23 cellular contexts compared by ENCODE assay signal in genomic region chr3:95627697-95628096, GRCh38.
DNase-seq lines count a peak whose midpoint lies in the region; ATAC-seq, FAIRE-seq and TF ChIP-seq lines count a peak whose summit lies in the region.
"Had no signal": no experiment of that assay in that cellular context is flagged by ENCODE, and none has a peak within 500 bp of the region (broad histone marks: within the 10 kb centered on the region; RNA-seq: fewer than 3 reads in every experiment).

No MANE protein-coding gene starts in this region.

- TF ChIP-seq CTCF in GM23338 (conservative IDR thresholded peaks at IDR 0.05; ENCODE audit: low read depth in 2 of 2) (no peak), SU-DHL-6 (IDR thresholded peaks at IDR 0.05; ENCODE audit: insufficient read depth, low read length, poor library complexity, severe bottlenecking) (no peak), D721Med (IDR thresholded peaks at IDR 0.05; ENCODE audit: insufficient read depth, missing control alignments) (no peak)

- H3K4me3 Mint-ChIP-seq in GM23338: no peak overlapping the region
- H3K4me3 Mint-ChIP-seq: CD4-positive, alpha-beta T cell had no signal

- H3F3A ChIP-seq in GM23338 (replicated peaks; ENCODE audit: low read depth) (no peaks in the 10 kb centered on the region), SU-DHL-6 (ENCODE audit: insufficient read depth) (no peaks in the 10 kb centered on the region)

- H3K9me2 ChIP-seq in GM23338 (ENCODE audit: insufficient read depth) (no peaks in the 10 kb centered on the region), SU-DHL-6 (replicated peaks; ENCODE audit: insufficient read depth, low read length) (no peaks in the 10 kb centered on the region)

- H3K4me2 ChIP-seq in GM23338: no peak overlapping the region
- H3K4me2 ChIP-seq in SU-DHL-6 (ENCODE audit: low read depth, low read length, poor library complexity, severe bottlenecking): no peak overlapping the region
- peak overlapping the region; percentile 22 for H3K4me2 ChIP-seq in mesenchymal stem cell (ENCODE audit: low read length, poor library complexity, severe bottlenecking)
- H3K4me2 ChIP-seq: A549; BLaER1 treated with 17β-estradiol and CSF1 and Interleukin-3, amounts not matched to agents 10 nM and 100 nM had no signal

- H2BK5ac ChIP-seq in mesenchymal stem cell (ENCODE audit: low read depth, low read length, poor library complexity, severe bottlenecking): no peak overlapping the region

- H3K9ac ChIP-seq in SU-DHL-6 (ENCODE audit: low read length): no peak overlapping the region
- H3K9ac ChIP-seq in mesenchymal stem cell (ENCODE audit: low read length): no peak overlapping the region
- H3K9ac ChIP-seq: BLaER1 treated with 17β-estradiol and CSF1 and Interleukin-3, amounts not matched to agents 10 nM and 100 nM had no signal

- H3K4me1 ChIP-seq in GM23338 (ENCODE audit: insufficient read depth): no peaks in the 10 kb centered on the region
- no peaks in the 10 kb centered on the region for H3K4me1 ChIP-seq in mesenchymal stem cell (ENCODE audit: control insufficient read depth, insufficient read depth, low read depth, low read length)
- H3K4me1 ChIP-seq in HAP-1: no peaks in the 10 kb centered on the region
- H3K4me1 ChIP-seq: A549; BLaER1 treated with 17β-estradiol and CSF1 and Interleukin-3, amounts not matched to agents 10 nM and 100 nM had no signal

- no peak overlapping the region for H2BK12ac ChIP-seq in mesenchymal stem cell (ENCODE audit: low read length in 2 of 2)

- H3K4me1 Mint-ChIP-seq in GM23338: peaks cover 24% of the 10 kb centered on the region; the same call in 2 of the 3 replicates

- no peaks in the 10 kb centered on the region for H3K36me3 Mint-ChIP-seq in GM23338 (ENCODE audit: low read depth)

- H3K18ac ChIP-seq in mesenchymal stem cell (ENCODE audit: low read depth in 1 of 2, low read length in 2 of 2): no peak overlapping the region

- no peak overlapping the region for H2BK120ac ChIP-seq in mesenchymal stem cell (ENCODE audit: low read depth, low read length)

- no peak overlapping the region for H4K8ac ChIP-seq in mesenchymal stem cell (ENCODE audit: low read length)

- H3K27ac ChIP-seq in GM23338 (ENCODE audit: low read depth) (no peak overlapping the region), SU-DHL-6 (ENCODE audit: low read depth, low read length) (no peak overlapping the region), mesenchymal stem cell (ENCODE audit: low read length, poor library complexity, severe bottlenecking) (peak overlapping the region; percentile 60)
- H3K27ac ChIP-seq: A549; BLaER1 treated with 17β-estradiol and CSF1 and Interleukin-3, amounts not matched to agents 10 nM and 100 nM; RWPE1 had no signal

- no peaks in the 10 kb centered on the region for H3K79me1 ChIP-seq in mesenchymal stem cell (replicated peaks; ENCODE audit: low read length, poor library complexity, severe bottlenecking)

- H3K27me3 ChIP-seq in GM23338 (ENCODE audit: insufficient read depth) (no peaks in the 10 kb centered on the region), SU-DHL-6 (ENCODE audit: low read length) (no peaks in the 10 kb centered on the region), mesenchymal stem cell (ENCODE audit: control insufficient read depth in 1 of 2, insufficient read depth in 1 of 2, low read length in 2 of 2) (no peaks in the 10 kb centered on the region), HAP-1 (ENCODE audit: low read depth) (no peaks in the 10 kb centered on the region)
- H3K27me3 ChIP-seq: BLaER1 treated with 17β-estradiol and CSF1 and Interleukin-3, amounts not matched to agents 10 nM and 100 nM had no signal

- H3K9me3 Mint-ChIP-seq in GM23338: no peaks in the 10 kb centered on the region
- H3K9me3 Mint-ChIP-seq: CD4-positive, alpha-beta T cell had no signal

- H3K36me3 ChIP-seq in GM23338 (ENCODE audit: insufficient read depth): no peaks in the 10 kb centered on the region
- no peaks in the 10 kb centered on the region for H3K36me3 ChIP-seq in SU-DHL-6 (ENCODE audit: low read length)
- no peaks in the 10 kb centered on the region for H3K36me3 ChIP-seq in mesenchymal stem cell (ENCODE audit: control insufficient read depth in 1 of 2, insufficient read depth in 2 of 2, low read depth in 1 of 2, low read length in 2 of 2)
- H3K36me3 ChIP-seq in HAP-1 (replicated peaks): no peaks in the 10 kb centered on the region
- H3K36me3 ChIP-seq: BLaER1 treated with 17β-estradiol and CSF1 and Interleukin-3, amounts not matched to agents 10 nM and 100 nM; MG63 had no signal

- H3K27ac Mint-ChIP-seq in GM23338: 0 out of 2 replicates have a peak overlapping the region, but pooled peaks have one; percentile 7
- H3K27ac Mint-ChIP-seq: CD4-positive, alpha-beta T cell had no signal

- H3K79me2 ChIP-seq in GM23338 (replicated peaks; ENCODE audit: insufficient read depth) (no peaks in the 10 kb centered on the region), SU-DHL-6 (ENCODE audit: insufficient read depth, low read length) (no peaks in the 10 kb centered on the region)

- WGBS in mesenchymal stem cell: 74% methylated on average over 2 of the region's 2 CpGs

- H4K20me1 ChIP-seq in GM23338 (replicated peaks; ENCODE audit: insufficient read depth) (no peaks in the 10 kb centered on the region), SU-DHL-6 (ENCODE audit: low read depth, low read length) (no peaks in the 10 kb centered on the region)
- H4K20me1 ChIP-seq: BLaER1 treated with 17β-estradiol and CSF1 and Interleukin-3, amounts not matched to agents 10 nM and 100 nM had no signal

- in situ Hi-C loops in HAP-1 (cut with MboI; ENCODE audit: low sequenced_read_pairs): no loop called here

- FAIRE-seq in D721Med (lab: Jason Lieb, UNC): no peak
- FAIRE-seq: A549 had no signal

- no peak overlapping the region for H3K4me3 ChIP-seq in GM23338
- no peak overlapping the region for H3K4me3 ChIP-seq in SU-DHL-6 (ENCODE audit: insufficient read depth, low read length, poor library complexity, severe bottlenecking)
- no peak overlapping the region for H3K4me3 ChIP-seq in mesenchymal stem cell (ENCODE audit: insufficient read depth in 1 of 2, low read depth in 1 of 2, low read length in 2 of 2)
- H3K4me3 ChIP-seq in HAP-1: no peak overlapping the region
- H3K4me3 ChIP-seq: A549; BLaER1 treated with 17β-estradiol and CSF1 and Interleukin-3, amounts not matched to agents 10 nM and 100 nM; MG63 had no signal

- ATAC-seq in GM23338 (no peak), GM18502 (IDR thresholded peaks at IDR 0.05; ENCODE audit: poor library complexity, unreplicated experiment) (no peak)
- ATAC-seq: A549, Panc1 had no signal

- H2AFZ ChIP-seq in GM23338 (no peak overlapping the region), SU-DHL-6 (ENCODE audit: low read depth, low read length, severe bottlenecking) (peak overlapping the region; percentile 60), mesenchymal stem cell (ENCODE audit: low read depth, low read length) (no peak overlapping the region)

- no peaks in the 10 kb centered on the region for H3K27me3 Mint-ChIP-seq in GM23338 (ENCODE audit: insufficient read depth, low read depth, poor library complexity)
- H3K27me3 Mint-ChIP-seq: CD4-positive, alpha-beta T cell had no signal

- H3K9me3 ChIP-seq in SU-DHL-6 (ENCODE audit: insufficient read depth, low read length) (peaks cover 5% of the 10 kb centered on the region; the same call in 1 of the 2 replicates), mesenchymal stem cell (ENCODE audit: control insufficient read depth, low read length) (no peaks in the 10 kb centered on the region), HAP-1 (no peaks in the 10 kb centered on the region)
- H3K9me3 ChIP-seq: A549; BLaER1 treated with 17β-estradiol and CSF1 and Interleukin-3, amounts not matched to agents 10 nM and 100 nM; MG63 had no signal

- H3K4ac ChIP-seq in mesenchymal stem cell (ENCODE audit: low read depth in 1 of 2, low read length in 2 of 2): no peak overlapping the region

- no peak overlapping the region for H2AK5ac ChIP-seq in mesenchymal stem cell (ENCODE audit: low read length, severe bottlenecking)

- DNase-seq in GM23338 (ENCODE audit: low spot score) (no peak), mesenchymal stem cell (no peak), A172 (ENCODE audit: low spot score) (no peak), HAP-1 (ENCODE audit: low spot score in 2 of 2) (no peak), D721Med (ENCODE audit: insufficient read length, low spot score) (no peak)
- DNase-seq: AML-193; CD4-positive, alpha-beta T cell; DMS53; H7; IMR-90; KG1; MG63; NCI-H2029; NCI-H446 treated with DMSO at 0.1 percent for 48 hours; NCI-H526; NCI-H82; SHP77 had no signal

- no peak overlapping the region for H4K91ac ChIP-seq in mesenchymal stem cell (ENCODE audit: low read length)

- no peak overlapping the region for H3K23ac ChIP-seq in mesenchymal stem cell (ENCODE audit: low read length in 2 of 2)

- no peak overlapping the region for H2BK15ac ChIP-seq in mesenchymal stem cell (ENCODE audit: low read depth, poor library complexity, severe bottlenecking)

- no peak overlapping the region for H3K14ac ChIP-seq in mesenchymal stem cell (ENCODE audit: low read length in 2 of 2)

TF ChIP-seq in GM23338, 12 proteins besides CTCF, POLR2A, EP300 and RAD21 (continues in another document):
- TF ChIP-seq, protein P1, sequence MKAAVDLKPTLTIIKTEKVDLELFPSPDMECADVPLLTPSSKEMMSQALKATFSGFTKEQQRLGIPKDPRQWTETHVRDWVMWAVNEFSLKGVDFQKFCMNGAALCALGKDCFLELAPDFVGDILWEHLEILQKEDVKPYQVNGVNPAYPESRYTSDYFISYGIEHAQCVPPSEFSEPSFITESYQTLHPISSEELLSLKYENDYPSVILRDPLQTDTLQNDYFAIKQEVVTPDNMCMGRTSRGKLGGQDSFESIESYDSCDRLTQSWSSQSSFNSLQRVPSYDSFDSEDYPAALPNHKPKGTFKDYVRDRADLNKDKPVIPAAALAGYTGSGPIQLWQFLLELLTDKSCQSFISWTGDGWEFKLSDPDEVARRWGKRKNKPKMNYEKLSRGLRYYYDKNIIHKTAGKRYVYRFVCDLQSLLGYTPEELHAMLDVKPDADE (IDR thresholded peaks at IDR 0.05): no peak
- TF ChIP-seq EZH2phosphoT487 (IDR thresholded peaks at IDR 0.05; ENCODE audit: unreplicated experiment) (no peak), ZNF331 (CRISPR knock-in tag; IDR thresholded peaks at IDR 0.05; ENCODE audit: low read depth) (no peak), NANOG (IDR thresholded peaks at IDR 0.05; ENCODE audit: borderline replicate concordance) (no peak), JUNB (IDR thresholded peaks at IDR 0.05; ENCODE audit: unreplicated experiment) (no peak), POLR2AphosphoS5 (IDR thresholded peaks at IDR 0.05; ENCODE audit: low read depth) (no peak)
